Comparison of ENCODE assay signal across 33 cellular contexts in the genomic region with DNA sequence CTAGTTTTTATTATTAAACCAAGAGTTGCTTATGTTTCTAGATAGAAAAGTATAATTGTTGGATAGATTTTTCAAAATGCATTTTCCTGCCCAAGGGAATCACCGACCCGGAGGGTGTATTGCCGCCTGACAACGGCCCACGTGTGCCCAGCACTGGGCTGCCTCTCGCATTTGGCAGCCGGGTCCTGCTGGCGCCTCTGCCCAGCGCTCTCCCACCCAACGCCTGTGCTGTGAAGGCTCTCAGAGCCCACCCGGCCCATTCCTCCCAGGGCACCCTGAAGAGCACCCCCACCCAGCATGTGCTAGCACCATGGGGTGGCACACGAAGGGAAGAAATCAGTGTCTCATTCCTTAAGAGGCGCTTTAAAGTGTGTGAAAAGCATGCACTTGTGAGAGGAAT.
"Had no signal": no experiment of that assay in that cellular context is flagged by ENCODE, and none has a peak within 500 bp of the region (broad histone marks: within the 10 kb centered on the region; RNA-seq: fewer than 3 reads in every experiment).

No MANE protein-coding gene starts in this region.

- H3K9me3 Mint-ChIP-seq: activated CD8-positive, alpha-beta T cell treated with anti-CD3 and anti-CD28 coated beads for 36 hours; activated T-cell treated with anti-CD3 and anti-CD28 coated beads, Interleukin-2, amount 50 U/mL, for 4 hours; activated T-helper 17 cell treated with anti-CD3 and anti-CD28 coated beads, Interleukin-2, amount 50 U/mL, for 72 hours; dendritic cell treated with granulocyte-macrophage colony-stimulating factor and Interleukin-4, amounts not matched to agents 40 ng/mL and 50 ng/mL, for 4 days; T-helper 1 cell treated with Interleukin-12 subunit alpha and Interleukin-12 subunit beta and Interleukin-4 antibody, amounts not matched to agents 30 μg/mL and 1 μg/mL, for 36 hours; T-helper 2 cell treated with Interferon-gamma antibody and Interleukin-4, amounts not matched to agents 5 μg/mL and 100 μg/mL, for 36 hours had no signal

- H3K27me3 ChIP-seq: foreskin keratinocyte, gastrocnemius medialis, heart left ventricle had no signal

- H3K27me3 Mint-ChIP-seq: dendritic cell treated with granulocyte-macrophage colony-stimulating factor and Interleukin-4, amounts not matched to agents 40 ng/mL and 50 ng/mL, for 4 days had no signal

- H3K27ac ChIP-seq: coronary artery, dorsolateral prefrontal cortex, esophagus muscularis mucosa, foreskin keratinocyte, gastrocnemius medialis, heart left ventricle, WERI-Rb-1 had no signal

- H3K27ac Mint-ChIP-seq: activated B cell treated with CpG ODN at 0.5 μM for 24 hours; activated CD8-positive, alpha-beta T cell treated with anti-CD3 and anti-CD28 coated beads for 36 hours; activated naive CD8-positive, alpha-beta T cell; activated T-helper 17 cell treated with anti-CD3 and anti-CD28 coated beads, Interleukin-2, amount 50 U/mL, for 72 hours; dendritic cell treated with granulocyte-macrophage colony-stimulating factor and Interleukin-4, amounts not matched to agents 40 ng/mL and 50 ng/mL, for 4 days; T-cell; T-helper 1 cell treated with Interleukin-12 subunit alpha and Interleukin-12 subunit beta and Interleukin-4 antibody, amounts not matched to agents 30 μg/mL and 1 μg/mL, for 36 hours; T-helper 2 cell treated with Interferon-gamma antibody and Interleukin-4, amounts not matched to agents 5 μg/mL and 100 μg/mL, for 36 hours had no signal

- DNase-seq: activated B cell treated with CpG ODN at 0.5 μM for 24 hours; activated CD4-positive, alpha-beta T cell treated with anti-CD3 and anti-CD28 coated beads for 48 hours; activated CD4-positive, alpha-beta T cell treated with anti-CD3 and anti-CD28 coated beads, Interleukin-2, amount 50 U/mL, for 1 hour; activated CD4-positive, alpha-beta T cell treated with anti-CD3 and anti-CD28 coated beads, Interleukin-2, amount 50 U/mL, for 48 hours; activated CD8-positive, alpha-beta memory T cell treated with anti-CD3 and anti-CD28 coated beads for 24 hours; activated CD8-positive, alpha-beta T cell treated with anti-CD3 and anti-CD28 coated beads for 36 hours; activated effector memory CD4-positive, alpha-beta T cell treated with Interleukin-2 at 50 U/mL for 16 hours; activated gamma-delta T cell treated with Interleukin-2 at 50 U/mL for 16 hours; activated naive CD4-positive, alpha-beta T cell treated with anti-CD3 and anti-CD28 coated beads, Interleukin-2, amount 50 U/mL, for 16 hours; activated naive CD4-positive, alpha-beta T cell treated with Interleukin-2 at 50 U/mL for 16 hours; activated T-cell treated with anti-CD3 and anti-CD28 coated beads, Interleukin-2, amount 50 U/mL, for 4 hours; amniotic stem cell; anterior cingulate cortex; central memory CD4-positive, alpha-beta T cell; cerebellar nuclear complex; dorsolateral prefrontal cortex; effector memory CD4-positive, alpha-beta T cell; erythroblast; foreskin keratinocyte; gastrocnemius medialis; glutamatergic neuron; heart left ventricle; T-cell; T1000; WERI-Rb-1 had no signal

- H3K4me1 ChIP-seq: foreskin keratinocyte had no signal

- H3K36me3 ChIP-seq: esophagus muscularis mucosa, gastrocnemius medialis, heart left ventricle, WERI-Rb-1 had no signal

- H3K4me1 Mint-ChIP-seq: activated T-helper 17 cell treated with anti-CD3 and anti-CD28 coated beads, Interleukin-2, amount 50 U/mL, for 72 hours had no signal

- H3K36me3 Mint-ChIP-seq: activated naive CD8-positive, alpha-beta T cell; T-cell had no signal

- H3K9me3 ChIP-seq: esophagus muscularis mucosa, gastrocnemius medialis had no signal

- H3K4me3 ChIP-seq: coronary artery, dorsolateral prefrontal cortex, esophagus muscularis mucosa, gastrocnemius medialis, heart left ventricle had no signal

- ATAC-seq: activated CD4-positive, CD25-positive, alpha-beta regulatory T cell treated with anti-CD3 and anti-CD28 coated beads, Interleukin-2, amount 50 U/mL, for 24 hours; activated CD8-positive, alpha-beta T cell treated with anti-CD3 and anti-CD28 coated beads for 36 hours; activated T-cell treated with anti-CD3 and anti-CD28 coated beads, Interleukin-2, amount 50 U/mL, for 4 hours; activated T-helper 17 cell treated with anti-CD3 and anti-CD28 coated beads, Interleukin-2, amount 50 U/mL, for 72 hours; foreskin keratinocyte; gastrocnemius medialis; heart left ventricle; T-cell had no signal

- H3K4me3 Mint-ChIP-seq: activated B cell treated with CpG ODN at 0.5 μM for 24 hours; activated CD8-positive, alpha-beta T cell treated with anti-CD3 and anti-CD28 coated beads for 36 hours; activated naive CD8-positive, alpha-beta T cell; activated T-cell treated with anti-CD3 and anti-CD28 coated beads, Interleukin-2, amount 50 U/mL, for 4 hours; activated T-helper 17 cell treated with anti-CD3 and anti-CD28 coated beads, Interleukin-2, amount 50 U/mL, for 72 hours; dendritic cell treated with granulocyte-macrophage colony-stimulating factor and Interleukin-4, amounts not matched to agents 40 ng/mL and 50 ng/mL, for 4 days; T-cell; T-helper 1 cell treated with Interleukin-12 subunit alpha and Interleukin-12 subunit beta and Interleukin-4 antibody, amounts not matched to agents 30 μg/mL and 1 μg/mL, for 36 hours; T-helper 2 cell treated with Interferon-gamma antibody and Interleukin-4, amounts not matched to agents 5 μg/mL and 100 μg/mL, for 36 hours had no signal
